In genomic region chr2:238149841-238150572, GRCh38 we compare ENCODE assay signal across 15 cellular contexts.
"Had no signal": no experiment of that assay in that cellular context is flagged by ENCODE, and none has a peak within 500 bp of the region (broad histone marks: within the 10 kb centered on the region; RNA-seq: fewer than 3 reads in every experiment).

No MANE protein-coding gene starts in this region.

- H3K27ac Mint-ChIP-seq: activated naive CD4-positive, alpha-beta T cell treated with anti-CD3 and anti-CD28 coated beads for 36 hours; activated naive CD8-positive, alpha-beta T cell treated with anti-CD3 and anti-CD28 coated beads, Interleukin-2, amount 50 U/mL, for 24 hours; activated T-helper 17 cell treated with anti-CD3 and anti-CD28 coated beads, Interleukin-2, amount 50 U/mL, for 72 hours; type B pancreatic cell had no signal

- H3K4me3 Mint-ChIP-seq: activated naive CD4-positive, alpha-beta T cell treated with anti-CD3 and anti-CD28 coated beads for 36 hours; activated naive CD8-positive, alpha-beta T cell treated with anti-CD3 and anti-CD28 coated beads, Interleukin-2, amount 50 U/mL, for 24 hours; activated T-helper 17 cell treated with anti-CD3 and anti-CD28 coated beads, Interleukin-2, amount 50 U/mL, for 72 hours; type B pancreatic cell had no signal

- H3K9me3 Mint-ChIP-seq: activated naive CD8-positive, alpha-beta T cell treated with anti-CD3 and anti-CD28 coated beads, Interleukin-2, amount 50 U/mL, for 24 hours; activated T-helper 17 cell treated with anti-CD3 and anti-CD28 coated beads, Interleukin-2, amount 50 U/mL, for 72 hours; type B pancreatic cell had no signal

- H3K4me1 Mint-ChIP-seq: activated naive CD8-positive, alpha-beta T cell treated with anti-CD3 and anti-CD28 coated beads, Interleukin-2, amount 50 U/mL, for 24 hours; activated T-helper 17 cell treated with anti-CD3 and anti-CD28 coated beads, Interleukin-2, amount 50 U/mL, for 72 hours had no signal

- H3K27me3 Mint-ChIP-seq: activated naive CD8-positive, alpha-beta T cell treated with anti-CD3 and anti-CD28 coated beads, Interleukin-2, amount 50 U/mL, for 24 hours; activated T-helper 17 cell treated with anti-CD3 and anti-CD28 coated beads, Interleukin-2, amount 50 U/mL, for 72 hours; type B pancreatic cell had no signal

- H3K36me3 Mint-ChIP-seq: type B pancreatic cell had no signal

- DNase-seq: activated CD4-positive, CD25-positive, alpha-beta regulatory T cell treated with anti-CD3 and anti-CD28 coated beads, Interleukin-2, amount 50 U/mL, for 72 hours; activated naive CD4-positive, alpha-beta T cell treated with anti-CD3 and anti-CD28 coated beads for 36 hours; activated naive CD8-positive, alpha-beta T cell treated with anti-CD3 and anti-CD28 coated beads, Interleukin-2, amount 50 U/mL, for 24 hours; aorta; cerebellar nuclear complex; effector CD8-positive, alpha-beta T cell; foreskin fibroblast; kidney glomerular epithelial cell; retina; small intestine; stimulated activated CD4-positive, alpha-beta T cell treated with anti-CD3 and anti-CD28 coated beads, Interleukin-4, amount 100 ng/mL, for 24 hours; stimulated activated naive CD4-positive, alpha-beta T cell treated with Interleukin-2 at 50 U/mL for 16 hours; T-helper 9 cell had no signal
